Comparison of ENCODE assay signal across 16 cellular contexts in the genomic region with DNA sequence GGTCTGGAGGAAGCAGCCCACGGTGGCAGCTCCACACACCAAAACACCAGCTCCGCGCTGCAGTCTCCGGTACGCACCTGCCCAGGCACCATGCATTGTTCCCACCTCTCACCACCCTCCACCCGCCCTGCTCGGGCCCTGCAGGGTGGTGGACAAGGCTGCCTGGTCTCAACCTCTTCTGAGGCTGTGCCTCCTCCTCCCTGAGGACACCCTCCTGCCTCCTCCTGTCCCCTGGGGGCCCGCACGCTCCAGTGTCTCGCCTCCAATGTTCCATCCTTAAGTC.
DNase-seq lines count a peak whose midpoint lies in the region; ATAC-seq, FAIRE-seq and TF ChIP-seq lines count a peak whose summit lies in the region.
"Had no signal": no experiment of that assay in that cellular context is flagged by ENCODE, and none has a peak within 500 bp of the region (broad histone marks: within the 10 kb centered on the region; RNA-seq: fewer than 3 reads in every experiment).

No MANE protein-coding gene starts in this region.

- no peak overlapping the region for H3K14ac ChIP-seq in H1 (ENCODE audit: insufficient read length)

- no peak overlapping the region for H2BK5ac ChIP-seq in H1 (ENCODE audit: low read depth, low read length)

- 87% methylated on average over 10 of the region's 10 CpGs; no CpG with 5 or more reads in 1 of the 2 experiments for WGBS in H1 (ENCODE audit: extremely low coverage in 1 of 2, insufficient coverage in 1 of 2, insufficient read length in 1 of 2, insufficient replicate concordance in 2 of 2, low coverage in 1 of 2, low lambda C conversion rate in 2 of 2, missing lambda C conversion rate in 1 of 2), 2 experiments
- 77 to 89% methylated on average over 10 of the region's 10 CpGs for WGBS in tibial nerve, 2 donors

- TF ChIP-seq EP300 in H1 (IDR thresholded peaks at IDR 0.05; ENCODE audit: borderline replicate concordance in 1 of 2, low read depth in 2 of 2, low read length in 2 of 2): no peak
- no peak for TF ChIP-seq EP300 in tibial nerve (IDR thresholded peaks at IDR 0.05)

- H4K8ac ChIP-seq in H1 (ENCODE audit: extremely low read depth, insufficient read depth, low read length): peak overlapping the region; percentile 8; the same call in 1 of the 2 replicates

- H4K91ac ChIP-seq in H1 (replicated peaks; ENCODE audit: insufficient read length, low read length): no peak overlapping the region

- peaks cover 0 to 3% (median 0%) of the 10 kb centered on the region in 4 experiments; a peak in 1 of 7 replicates for H3K4me1 ChIP-seq in H1 (replicated peaks in 1 of 4; ENCODE audit: control insufficient read depth in 3 of 4, insufficient read depth in 4 of 4, low read length in 3 of 4)
- peaks cover 25 to 27% (median 27%) of the 10 kb centered on the region in 3 donors for H3K4me1 ChIP-seq in skeletal muscle tissue (ENCODE audit: control insufficient read depth in 3 of 3, insufficient read depth in 3 of 3, low read length in 3 of 3)
- H3K4me1 ChIP-seq in tibial nerve: peaks cover 0 to 12% (median 0%) of the 10 kb centered on the region in 4 donors

- no peak overlapping the region for H3K4ac ChIP-seq in H1 (replicated peaks; ENCODE audit: insufficient read length, low read depth, low read length)

- no peak overlapping the region for H2AFZ ChIP-seq in H1 (ENCODE audit: low read length)

- no peak overlapping the region for H4K5ac ChIP-seq in H1 (ENCODE audit: insufficient read length, low read depth, low read length)

- H3K27ac Mint-ChIP-seq in HFFc6 (peak overlapping the region; percentile 32; the same call in 1 of the 2 replicates), T-helper 17 cell (no peak overlapping the region)
- H3K27ac Mint-ChIP-seq in naive thymus-derived CD8-positive, alpha-beta T cell: no peak overlapping the region
- H3K27ac Mint-ChIP-seq: CD4-positive, alpha-beta T cell; GM23338 had no signal

- DNase-seq in HFFc6: no peak
- DNase-seq in T-helper 17 cell: no peak
- DNase-seq in H1 (ENCODE audit: low read depth in 1 of 2, low spot score in 2 of 2): no peak
- no peak for DNase-seq in tibial nerve (ENCODE audit: low spot score in 2 of 2)
- no peak for DNase-seq in coronary artery (ENCODE audit: low spot score)
- DNase-seq in naive thymus-derived CD8-positive, alpha-beta T cell: no peak
- DNase-seq: CD4-positive, alpha-beta T cell; GDM1 had no signal

- H2AK5ac ChIP-seq in H1 (ENCODE audit: low read depth, low read length): no peak overlapping the region

- no peak for TF ChIP-seq RAD21 in H1 (IDR thresholded peaks at IDR 0.05 in 1 of 2, conservative IDR thresholded peaks at IDR 0.05 in 1 of 2; ENCODE audit: low read depth in 2 of 2, low read length in 2 of 2)

- POLR2A ChIA-PET in H1 (lab: Charles Lee; ENCODE audit: partially characterized antibody): no interaction called here
- POLR2A ChIA-PET in naive thymus-derived CD8-positive, alpha-beta T cell (lab: Charles Lee): no interaction called here

- H3K9me3 ChIP-seq in T-helper 17 cell (ENCODE audit: control insufficient read depth, low read length, poor library complexity, severe bottlenecking) (no peaks in the 10 kb centered on the region), H1 (ENCODE audit: insufficient read depth in 2 of 2, low read depth in 1 of 2, low read length in 1 of 2) (no peaks in the 10 kb centered on the region), skeletal muscle tissue (ENCODE audit: control insufficient read depth in 3 of 3, low read length in 3 of 3) (no peaks in the 10 kb centered on the region), tibial nerve (no peaks in the 10 kb centered on the region)
- H3K9me3 ChIP-seq: BE2C had no signal

- H3K9ac ChIP-seq in H1 (replicated peaks in 1 of 4; ENCODE audit: extremely low read depth in 1 of 4, low read depth in 3 of 4, low read length in 3 of 4) (no peak overlapping the region), skeletal muscle tissue (ENCODE audit: low read depth in 1 of 3, low read length in 3 of 3) (peak overlapping the region in 2 of 3 donors; percentile 43 to 57)

- no peak for ATAC-seq in T-helper 17 cell
- ATAC-seq in naive thymus-derived CD8-positive, alpha-beta T cell: no peak

- H2BK20ac ChIP-seq in H1 (ENCODE audit: low read length): no peak overlapping the region

- CTCF ChIA-PET in H1 (lab: Charles Lee; ENCODE audit: partially characterized antibody): interaction anchor here (0.7 to 3.8 kb wide), 30 partner anchors 9 to 285 kb away, joined by 3 to 32 read pairs (median 4); a partner anchor contains a TSS

- H3K36me3 Mint-ChIP-seq in HFFc6 (ENCODE audit: low read depth) (no peaks in the 10 kb centered on the region), T-helper 17 cell (ENCODE audit: low read depth) (no peaks in the 10 kb centered on the region)
- no peaks in the 10 kb centered on the region for H3K36me3 Mint-ChIP-seq in naive thymus-derived CD8-positive, alpha-beta T cell

- H2BK120ac ChIP-seq in H1 (replicated peaks; ENCODE audit: low read depth, low read length): no peak overlapping the region

- peaks cover 10% of the 10 kb centered on the region; the same call in 1 of the 2 replicates for H3K4me1 Mint-ChIP-seq in HFFc6 (ENCODE audit: low read depth)
- H3K4me1 Mint-ChIP-seq in T-helper 17 cell: peaks cover 14% of the 10 kb centered on the region
- H3K4me1 Mint-ChIP-seq in naive thymus-derived CD8-positive, alpha-beta T cell: peaks cover 0 to 5% (median 2%) of the 10 kb centered on the region in 4 donors
- H3K4me1 Mint-ChIP-seq: IgD-negative memory B cell had no signal

- H3K79me1 ChIP-seq in H1 (ENCODE audit: low read depth, low read length): no peaks in the 10 kb centered on the region

- H3K4me2 ChIP-seq in H1 (ENCODE audit: insufficient read depth in 1 of 2, low read depth in 2 of 2, low read length in 2 of 2): no peak overlapping the region
- H3K4me2 ChIP-seq: GM23338 had no signal

- peak overlapping the region; percentile 9; the same call in 1 of the 2 replicates for H3K18ac ChIP-seq in H1 (ENCODE audit: extremely low read depth, low read length)

- no peaks in the 10 kb centered on the region for H3K79me2 ChIP-seq in H1 (ENCODE audit: control insufficient read depth in 1 of 2, insufficient read depth in 2 of 2, low read length in 2 of 2)

- no peaks in the 10 kb centered on the region for H4K20me1 ChIP-seq in H1 (replicated peaks in 1 of 2; ENCODE audit: control insufficient read depth in 1 of 2, insufficient read depth in 2 of 2, low read length in 2 of 2)

- no peak overlapping the region for H2BK15ac ChIP-seq in H1 (ENCODE audit: low read length)

- H3K27ac ChIP-seq in H1 (ENCODE audit: low read depth, low read length) (0 out of 2 replicates have a peak overlapping the region, but pooled peaks have one; percentile 3), skeletal muscle tissue (ENCODE audit: low read depth, low read length) (no peak overlapping the region), tibial nerve (no peak overlapping the region), coronary artery (no peak overlapping the region)

- H3K56ac ChIP-seq in H1 (replicated peaks; ENCODE audit: insufficient read length, low read depth, low read length): no peak overlapping the region

- no peaks in the 10 kb centered on the region for H3K23me2 ChIP-seq in H1 (ENCODE audit: low read depth, low read length)

- H3K36me3 ChIP-seq in H1 (ENCODE audit: control insufficient read depth in 2 of 4, insufficient read depth in 4 of 4, low read length in 3 of 4): no peaks in the 10 kb centered on the region
- H3K36me3 ChIP-seq in skeletal muscle tissue (ENCODE audit: control insufficient read depth in 3 of 3, insufficient read depth in 3 of 3, low read length in 3 of 3): no peaks in the 10 kb centered on the region
- H3K36me3 ChIP-seq in tibial nerve: no peaks in the 10 kb centered on the region
- H3K36me3 ChIP-seq: BE2C had no signal

- no peaks in the 10 kb centered on the region for H3K9me3 Mint-ChIP-seq in HFFc6
- H3K9me3 Mint-ChIP-seq in naive thymus-derived CD8-positive, alpha-beta T cell: no peaks in the 10 kb centered on the region
- H3K9me3 Mint-ChIP-seq: CD4-positive, alpha-beta T cell; GM23338; IgD-negative memory B cell had no signal

- TF ChIP-seq CTCF in HFFc6 (IDR thresholded peaks at IDR 0.05) (no peak), H1 (IDR thresholded peaks at IDR 0.05; ENCODE audit: control extremely low read depth in 1 of 3, insufficient read depth in 1 of 3, low read depth in 1 of 3, low read length in 3 of 3) (no peak), tibial nerve (IDR thresholded peaks at IDR 0.05) (no peak), coronary artery (IDR thresholded peaks at IDR 0.05) (no peak)

- no peak overlapping the region for H3K23ac ChIP-seq in H1 (ENCODE audit: insufficient read length)

- TF ChIP-seq POLR2A in H1 (IDR thresholded peaks at IDR 0.05; ENCODE audit: control extremely low read depth in 1 of 2, low read depth in 2 of 2, low read length in 2 of 2) (no peak), tibial nerve (IDR thresholded peaks at IDR 0.05) (no peak)

- H2BK12ac ChIP-seq in H1 (ENCODE audit: low read depth, low read length): no peak overlapping the region

- H3K4me3 ChIP-seq in H1 (ENCODE audit: extremely low read depth in 1 of 4, insufficient read depth in 2 of 4, low read depth in 3 of 4, low read length in 4 of 4) (no peak overlapping the region), skeletal muscle tissue (ENCODE audit: low read length in 3 of 3) (peak overlapping the region in 1 of 3 donors; percentile 6), tibial nerve (no peak overlapping the region), coronary artery (no peak overlapping the region)
- H3K4me3 ChIP-seq: GM23338 had no signal

- H3K4me3 Mint-ChIP-seq in HFFc6 (no peak overlapping the region), T-helper 17 cell (peak overlapping the region; percentile 12)
- no peak overlapping the region for H3K4me3 Mint-ChIP-seq in naive thymus-derived CD8-positive, alpha-beta T cell
- H3K4me3 Mint-ChIP-seq: CD4-positive, alpha-beta T cell; GM23338 had no signal

- H3K27me3 ChIP-seq in H1 (replicated peaks in 1 of 4; ENCODE audit: control insufficient read depth in 3 of 4, extremely low read depth in 1 of 4, insufficient read depth in 3 of 4, low read length in 3 of 4) (no peaks in the 10 kb centered on the region), skeletal muscle tissue (ENCODE audit: control insufficient read depth in 3 of 3, insufficient read depth in 3 of 3, low read length in 3 of 3) (peaks cover 15 to 28% (median 18%) of the 10 kb centered on the region in 3 donors), tibial nerve (no peaks in the 10 kb centered on the region)
- H3K27me3 ChIP-seq: BE2C had no signal

- no peak for FAIRE-seq in H1 (lab: Jason Lieb, UNC)
- FAIRE-seq: A204.1, GM12892, GM18507, HepG2 had no signal

- H3K27me3 Mint-ChIP-seq in HFFc6 (ENCODE audit: insufficient read depth): peaks cover 9% of the 10 kb centered on the region
- H3K27me3 Mint-ChIP-seq in T-helper 17 cell: no peaks in the 10 kb centered on the region
- H3K27me3 Mint-ChIP-seq in naive thymus-derived CD8-positive, alpha-beta T cell: peaks cover 0 to 11% (median 0%) of the 10 kb centered on the region in 5 donors
- H3K27me3 Mint-ChIP-seq: CD4-positive, alpha-beta T cell had no signal

TF ChIP-seq in H1, 55 proteins besides CTCF, POLR2A, EP300 and RAD21:
- TF ChIP-seq TEAD4 (IDR thresholded peaks at IDR 0.05; ENCODE audit: low read depth, low read length): no peak
- no peak for TF ChIP-seq FOSL1 (IDR thresholded peaks at IDR 0.05; ENCODE audit: insufficient read depth, low read depth, low read length)
- no peak for TF ChIP-seq TAF7 (optimal IDR thresholded peaks at IDR 0.05; ENCODE audit: borderline replicate concordance, low read depth, low read length)

Comparison
In these comparisons a context has a peak if more than half of its experiments do, and no peak if none do; other contexts are left out.
1. H3K9ac ChIP-seq: peak in skeletal muscle tissue (2 of 3); none in H1 (0 of 4).